8 cellular contexts compared by ENCODE assay signal in genomic region chr12:6953417-6954315, GRCh38. TPM values are rescaled to one million over a fixed set of nuclear protein-coding genes. Genes with fewer than 3 reads are reported as not detected.
DNase-seq lines count a peak whose midpoint lies in the region; ATAC-seq, FAIRE-seq and TF ChIP-seq lines count a peak whose summit lies in the region.

No MANE protein-coding gene starts in this region.

- H2AFZ ChIP-seq in H1 (ENCODE audit: low read length), result no peak overlapping the region

- H3K4me2 ChIP-seq in H1 (ENCODE audit: insufficient read depth in 1 of 2, low read depth in 2 of 2, low read length in 2 of 2), result no peak overlapping the region; a peak in 1 of 4 replicates

- BruUV-seq in A673 (replicated peaks; lab: Mats Ljungman, UMichigan), result no TSS peak

- H3K4ac ChIP-seq in H1 (replicated peaks; ENCODE audit: insufficient read length, low read depth, low read length), result peak overlapping the region; percentile 88

- no peak overlapping the region for H4K91ac ChIP-seq in H1 (replicated peaks; ENCODE audit: insufficient read length, low read length)

- peak; percentile 50 for ATAC-seq in GM19395 (IDR thresholded peaks at IDR 0.05; ENCODE audit: unreplicated experiment)
- ATAC-seq in HG03520 (IDR thresholded peaks at IDR 0.05; ENCODE audit: unreplicated experiment), result peak; percentile 33
- peak in 3 of 4 donors; percentile 33 to 65 (median 48) for ATAC-seq in pancreas
- peak; percentile 56 for ATAC-seq in aorta (ENCODE audit: low FRiP score)

- no peaks in the 10 kb centered on the region for H4K20me1 ChIP-seq in H1 (replicated peaks in 1 of 2; ENCODE audit: control insufficient read depth in 1 of 2, insufficient read depth in 2 of 2, low read length in 2 of 2)

- H3K27ac ChIP-seq in A673 (ENCODE audit: low read depth, low read length, poor library complexity, severe bottlenecking) (peak overlapping the region; percentile 82), H1 (ENCODE audit: low read depth, low read length) (no peak overlapping the region), pancreas (peak overlapping the region in 2 of 4 donors; percentile 47 to 52), aorta (ENCODE audit: low read depth in 1 of 2, low read length in 2 of 2) (no peak overlapping the region)

- no peak overlapping the region for H4K5ac ChIP-seq in H1 (ENCODE audit: insufficient read length, low read depth, low read length)

- H3K14ac ChIP-seq in H1 (ENCODE audit: insufficient read length), result no peak overlapping the region

- H3K36me3 ChIP-seq in A673 (ENCODE audit: insufficient read depth, low read length, poor library complexity, severe bottlenecking), result no peaks in the 10 kb centered on the region
- H3K36me3 ChIP-seq in H1 (ENCODE audit: control insufficient read depth in 2 of 4, insufficient read depth in 4 of 4, low read length in 3 of 4), result no peaks in the 10 kb centered on the region
- H3K36me3 ChIP-seq in pancreas, result no peaks in the 10 kb centered on the region
- H3K36me3 ChIP-seq in aorta (ENCODE audit: control insufficient read depth in 1 of 2, insufficient read depth in 2 of 2, low read length in 1 of 2), result no peaks in the 10 kb centered on the region

- peak overlapping the region; percentile 39; the same call in 1 of the 2 replicates for H2AK5ac ChIP-seq in H1 (ENCODE audit: low read depth, low read length)

- peaks cover 5% of the 10 kb centered on the region; the same call in 1 of the 2 replicates for H3K79me1 ChIP-seq in H1 (ENCODE audit: low read depth, low read length)

- TF ChIP-seq RAD21 in H1 (IDR thresholded peaks at IDR 0.05 in 1 of 2, conservative IDR thresholded peaks at IDR 0.05 in 1 of 2; ENCODE audit: low read depth in 2 of 2, low read length in 2 of 2), result no peak

- no peak overlapping the region for H3K56ac ChIP-seq in H1 (replicated peaks; ENCODE audit: insufficient read length, low read depth, low read length)

- TF ChIP-seq CTCF in A673 (conservative IDR thresholded peaks at IDR 0.05; ENCODE audit: low read depth, low read length), result no peak
- TF ChIP-seq CTCF in H1 (IDR thresholded peaks at IDR 0.05; ENCODE audit: control extremely low read depth in 1 of 3, insufficient read depth in 1 of 3, low read depth in 1 of 3, low read length in 3 of 3), result no peak
- TF ChIP-seq CTCF in pancreas (IDR thresholded peaks at IDR 0.05), result no peak

- DNase-seq in A673 (ENCODE audit: low spot score) (peak; percentile 75), H1 (ENCODE audit: low read depth in 1 of 2, low spot score in 2 of 2) (no peak), pancreas (peak in 4 of 6 donors; percentile 23 to 63 (median 46)), aorta (peak; percentile 86 to 87), NCI-H2029 treated with DMSO at 0.1 percent for 48 hours (lab: John Stamatoyannopoulos, UW) (no peak)
- peak; percentile 84 for DNase-seq in activated CD4-positive, alpha-beta T cell treated with anti-CD3 and anti-CD28 coated beads for 48 hours

- H3K18ac ChIP-seq in H1 (ENCODE audit: extremely low read depth, low read length), result peak overlapping the region; percentile 7; the same call in 1 of the 2 replicates

- no peak overlapping the region for H3K4me3 ChIP-seq in A673 (ENCODE audit: low read depth, low read length, poor library complexity, severe bottlenecking)
- H3K4me3 ChIP-seq in H1 (ENCODE audit: extremely low read depth in 1 of 4, insufficient read depth in 2 of 4, low read depth in 3 of 4, low read length in 4 of 4), result no peak overlapping the region
- peak overlapping the region in 1 of 4 donors; percentile 38 for H3K4me3 ChIP-seq in pancreas
- H3K4me3 ChIP-seq in aorta (ENCODE audit: low read length in 2 of 2), result no peak overlapping the region

- TF ChIP-seq EP300 in H1 (IDR thresholded peaks at IDR 0.05; ENCODE audit: borderline replicate concordance in 1 of 2, low read depth in 2 of 2, low read length in 2 of 2), result no peak

- no peak overlapping the region for H2BK12ac ChIP-seq in H1 (ENCODE audit: low read depth, low read length)

- FAIRE-seq in H1 (lab: Jason Lieb, UNC) (no peak), pancreas (lab: Jason Lieb, UNC) (no peak)

- H3K9me3 ChIP-seq in A673 (ENCODE audit: low read depth, low read length, poor library complexity, severe bottlenecking), result no peaks in the 10 kb centered on the region
- H3K9me3 ChIP-seq in H1 (ENCODE audit: insufficient read depth in 2 of 2, low read depth in 1 of 2, low read length in 1 of 2), result no peaks in the 10 kb centered on the region
- no peaks in the 10 kb centered on the region for H3K9me3 ChIP-seq in pancreas
- no peaks in the 10 kb centered on the region for H3K9me3 ChIP-seq in aorta (ENCODE audit: control insufficient read depth, low read length)

- H3K9ac ChIP-seq in H1 (replicated peaks in 1 of 4; ENCODE audit: extremely low read depth in 1 of 4, low read depth in 3 of 4, low read length in 3 of 4), result no peak overlapping the region

- H2BK20ac ChIP-seq in H1 (ENCODE audit: low read length), result no peak overlapping the region

- no peak overlapping the region for H3K23ac ChIP-seq in H1 (ENCODE audit: insufficient read length)

- POLR2A ChIA-PET in A673 (lab: Charles Lee; ENCODE audit: low non-redundant PET) (no interaction called here), H1 (lab: Charles Lee; ENCODE audit: partially characterized antibody) (interaction anchor here (2.8 to 44.0 kb wide), 4 partner anchors 9 to 32 kb away, joined by 21 to 1596 read pairs (median 1312); partner anchors contain the start of genes ATN1, C12orf57, EMG1 and ENO2)

- no peak overlapping the region for H2BK120ac ChIP-seq in H1 (replicated peaks; ENCODE audit: low read depth, low read length)

- H3K79me2 ChIP-seq in H1 (ENCODE audit: control insufficient read depth in 1 of 2, insufficient read depth in 2 of 2, low read length in 2 of 2), result no peaks in the 10 kb centered on the region

- H3K4me1 ChIP-seq in A673 (ENCODE audit: insufficient read depth, low read length, poor library complexity, severe bottlenecking) (peaks cover 13% of the 10 kb centered on the region), H1 (replicated peaks in 1 of 4; ENCODE audit: control insufficient read depth in 3 of 4, insufficient read depth in 4 of 4, low read length in 3 of 4) (peaks cover 0 to 14% (median 6%) of the 10 kb centered on the region in 4 experiments; a peak in 4 of 7 replicates), pancreas (peaks cover 0 to 3% (median 0%) of the 10 kb centered on the region in 3 donors), aorta (ENCODE audit: control insufficient read depth in 1 of 2, insufficient read depth in 2 of 2, low read length in 2 of 2) (no peaks in the 10 kb centered on the region)

- no peaks in the 10 kb centered on the region for H3K27me3 ChIP-seq in A673 (replicated peaks; ENCODE audit: insufficient read depth, low read depth, low read length, poor library complexity)
- H3K27me3 ChIP-seq in H1 (replicated peaks in 1 of 4; ENCODE audit: control insufficient read depth in 3 of 4, extremely low read depth in 1 of 4, insufficient read depth in 3 of 4, low read length in 3 of 4), result no peaks in the 10 kb centered on the region
- no peaks in the 10 kb centered on the region for H3K27me3 ChIP-seq in pancreas
- no peaks in the 10 kb centered on the region for H3K27me3 ChIP-seq in aorta (ENCODE audit: control insufficient read depth in 1 of 2, insufficient read depth in 2 of 2, low read length in 1 of 2)

- no peaks in the 10 kb centered on the region for H3K23me2 ChIP-seq in H1 (ENCODE audit: low read depth, low read length)

- no peak overlapping the region for H2BK5ac ChIP-seq in H1 (ENCODE audit: low read depth, low read length)

- CTCF ChIA-PET in A673 (lab: Charles Lee) (no interaction called here), H1 (lab: Charles Lee; ENCODE audit: partially characterized antibody) (interaction anchor here (0.7 to 2.9 kb wide), 8 partner anchors 8 to 101 kb away, joined by 3 to 35 read pairs (median 4); partner anchors contain the start of gene C12orf57)

- intact Hi-C loops in A673 (cut with micrococcal nuclease; ENCODE audit: unreplicated experiment), result no loop called here
- intact Hi-C loops in pancreas (cut with DNase I), result no loop called here
- intact Hi-C loops in aorta (cut with DNase I), result no loop called here

- 82% methylated on average over 18 of the region's 24 CpGs; no CpG with 5 or more reads in 1 of the 2 experiments for WGBS in H1 (ENCODE audit: extremely low coverage in 1 of 2, insufficient coverage in 1 of 2, insufficient read length in 1 of 2, insufficient replicate concordance in 2 of 2, low coverage in 1 of 2, low lambda C conversion rate in 2 of 2, missing lambda C conversion rate in 1 of 2), 2 experiments
- WGBS in pancreas, 2 donors, result 79 to 81% methylated on average over 24 of the region's 24 CpGs
- WGBS in aorta, 2 donors, result 56 to 60% methylated on average over 22 to 24 of the region's 24 CpGs

- H2BK15ac ChIP-seq in H1 (ENCODE audit: low read length), result no peak overlapping the region

- peak overlapping the region; percentile 28 for H4K8ac ChIP-seq in H1 (ENCODE audit: extremely low read depth, insufficient read depth, low read length)

- no peak for TF ChIP-seq POLR2A in H1 (IDR thresholded peaks at IDR 0.05; ENCODE audit: control extremely low read depth in 1 of 2, low read depth in 2 of 2, low read length in 2 of 2)

RNA-seq across cellular contexts. Expression of gene PTPN6, which starts 2.5 kb away (rescaled TPM):
- total RNA-seq in A673 (2021) (2.3 and 3.3 TPM in 2 replicates), pancreas (10 to 100 TPM; 13.3 to 37.9 (median 17.8) TPM), aorta (10 to 100 TPM; 29.8 to 42.3 TPM)
- 25.7 and 28.4 TPM in 2 replicates for total RNA-seq in H1 (2021; fragmentation: NEBNext Ultra II Directional; extraction: Animal tissue kit (Norgen Biotek cat#: 25700))
- polyA plus RNA-seq in H1 (2011; rRNA removed) (16.3 and 22.6 TPM in 2 replicates), pancreas (10 to 100 TPM; 48.7 to 53.1 TPM), aorta (10 to 100 TPM; 10.1 to 25.7 TPM)
- 21.3 TPM for polyA plus RNA-seq in H1 (2011; cell fraction: cytosol; rRNA removed)
- 32.9 TPM for polyA plus RNA-seq in H1 (2011; cell fraction: nucleus; rRNA removed)
- 34.9 to 37.3 TPM (median 36.6 TPM) in 4 replicates for polyA plus RNA-seq in H1 (2012, experiment 1 of 2)
- 28.9 TPM for polyA plus RNA-seq in H1 (2012, experiment 2 of 2)
- polyA plus RNA-seq in H1 (2013, experiment 1 of 2), result 23.2 TPM
- polyA plus RNA-seq in H1 (2013, experiment 2 of 2), result 25.8 TPM
- polyA minus RNA-seq in H1 (2011; rRNA and poly(A)+ RNA removed), result 12.4 and 24.5 TPM in 2 replicates
- 17.8 TPM for polyA minus RNA-seq in H1 (2011; cell fraction: cytosol; rRNA and poly(A)+ RNA removed)
- polyA minus RNA-seq in H1 (2011; cell fraction: nucleus; rRNA and poly(A)+ RNA removed), result 9.1 TPM

RNA-seq across cellular contexts. Expression of gene C12orf57, which starts 9.8 kb away (rescaled TPM):
- total RNA-seq in A673 (2021) (226 and 260 TPM in 2 replicates), pancreas (100 to 1,000 TPM in 2 of 6 donors, 10 to 100 TPM in 4; 86.8 to 154 (median 97.6) TPM), aorta (100 to 1,000 TPM; 197 to 233 TPM)
- total RNA-seq in H1 (2021; fragmentation: NEBNext Ultra II Directional; extraction: Animal tissue kit (Norgen Biotek cat#: 25700)), result 174 and 185 TPM in 2 replicates
- polyA plus RNA-seq in H1 (2011; rRNA removed) (993 and 1,124 TPM in 2 replicates), pancreas (100 to 1,000 TPM; 176 to 314 TPM), aorta (1,000 to 10,000 TPM in 1 of 2 donors, 100 to 1,000 TPM in 1; 849 to 1,017 TPM)
- 811 TPM for polyA plus RNA-seq in H1 (2011; cell fraction: cytosol; rRNA removed)
- 653 TPM for polyA plus RNA-seq in H1 (2011; cell fraction: nucleus; rRNA removed)
- 167 to 390 TPM (median 374 TPM) in 4 replicates for polyA plus RNA-seq in H1 (2012, experiment 1 of 2)
- 596 TPM for polyA plus RNA-seq in H1 (2012, experiment 2 of 2)
- 206 TPM for polyA plus RNA-seq in H1 (2013, experiment 1 of 2)
- polyA plus RNA-seq in H1 (2013, experiment 2 of 2), result 192 TPM
- polyA minus RNA-seq in H1 (2011; rRNA and poly(A)+ RNA removed), result 66.6 and 106 TPM in 2 replicates
- polyA minus RNA-seq in H1 (2011; cell fraction: cytosol; rRNA and poly(A)+ RNA removed), result 76.3 TPM
- 112 TPM for polyA minus RNA-seq in H1 (2011; cell fraction: nucleus; rRNA and poly(A)+ RNA removed)

RNA-seq across cellular contexts. Expression of gene RNU7-1, which starts 10.1 kb away (rescaled TPM):
- total RNA-seq in A673 (2021) (not detected in 2 replicates), pancreas (not detected), aorta (not detected)
- not detected in 2 replicates for total RNA-seq in H1 (2021; fragmentation: NEBNext Ultra II Directional; extraction: Animal tissue kit (Norgen Biotek cat#: 25700))
- polyA plus RNA-seq in H1 (2011; rRNA removed) (not detected in 2 replicates), pancreas (not detected), aorta (not detected)
- polyA plus RNA-seq in H1 (2011; cell fraction: cytosol; rRNA removed), result not detected
- not detected for polyA plus RNA-seq in H1 (2011; cell fraction: nucleus; rRNA removed)
- polyA plus RNA-seq in H1 (2012, experiment 1 of 2), result not detected in 4 replicates
- not detected for polyA plus RNA-seq in H1 (2012, experiment 2 of 2)
- not detected for polyA plus RNA-seq in H1 (2013, experiment 1 of 2)
- polyA plus RNA-seq in H1 (2013, experiment 2 of 2), result not detected
- polyA minus RNA-seq in H1 (2011; rRNA and poly(A)+ RNA removed), result not detected in 2 replicates
- polyA minus RNA-seq in H1 (2011; cell fraction: cytosol; rRNA and poly(A)+ RNA removed), result not detected
- polyA minus RNA-seq in H1 (2011; cell fraction: nucleus; rRNA and poly(A)+ RNA removed), result not detected

RNA-seq across cellular contexts. Expression of gene PHB2, which starts 16.8 kb away (rescaled TPM):
- total RNA-seq in A673 (2021) (340 and 351 TPM in 2 replicates), pancreas (100 to 1,000 TPM in 3 of 6 donors, 10 to 100 TPM in 3; 79.7 to 139 (median 101) TPM), aorta (100 to 1,000 TPM in 1 of 2 donors, 10 to 100 TPM in 1; 97.9 to 117 TPM)
- 360 and 368 TPM in 2 replicates for total RNA-seq in H1 (2021; fragmentation: NEBNext Ultra II Directional; extraction: Animal tissue kit (Norgen Biotek cat#: 25700))
- polyA plus RNA-seq in H1 (2011; rRNA removed) (579 and 626 TPM in 2 replicates), pancreas (10 to 100 TPM; 74.7 to 91.9 TPM), aorta (100 to 1,000 TPM; 105 to 139 TPM)
- polyA plus RNA-seq in H1 (2011; cell fraction: cytosol; rRNA removed), result 622 TPM
- polyA plus RNA-seq in H1 (2011; cell fraction: nucleus; rRNA removed), result 570 TPM
- 317 to 409 TPM (median 397 TPM) in 4 replicates for polyA plus RNA-seq in H1 (2012, experiment 1 of 2)
- 565 TPM for polyA plus RNA-seq in H1 (2012, experiment 2 of 2)
- polyA plus RNA-seq in H1 (2013, experiment 1 of 2), result 552 TPM
- polyA plus RNA-seq in H1 (2013, experiment 2 of 2), result 493 TPM
- polyA minus RNA-seq in H1 (2011; rRNA and poly(A)+ RNA removed), result 282 and 291 TPM in 2 replicates
- polyA minus RNA-seq in H1 (2011; cell fraction: cytosol; rRNA and poly(A)+ RNA removed), result 137 TPM
- polyA minus RNA-seq in H1 (2011; cell fraction: nucleus; rRNA and poly(A)+ RNA removed), result 195 TPM

RNA-seq across cellular contexts. Expression of gene EMG1, which starts 17.0 kb away (rescaled TPM):
- total RNA-seq in A673 (2021) (83.0 and 92.3 TPM in 2 replicates), pancreas (10 to 100 TPM in 5 of 6 donors, 1 to 10 TPM in 1; 8.9 to 20.2 (median 17.0) TPM), aorta (10 to 100 TPM; 30.2 to 31.6 TPM)
- total RNA-seq in H1 (2021; fragmentation: NEBNext Ultra II Directional; extraction: Animal tissue kit (Norgen Biotek cat#: 25700)), result 82.9 and 84.2 TPM in 2 replicates
- polyA plus RNA-seq in H1 (2011; rRNA removed) (54.3 and 64.3 TPM in 2 replicates), pancreas (10 to 100 TPM in 1 of 2 donors, 1 to 10 TPM in 1; 9.4 to 12.9 TPM), aorta (10 to 100 TPM; 15.4 to 24.4 TPM)
- polyA plus RNA-seq in H1 (2011; cell fraction: cytosol; rRNA removed), result 83.3 TPM
- polyA plus RNA-seq in H1 (2011; cell fraction: nucleus; rRNA removed), result 37.2 TPM
- polyA plus RNA-seq in H1 (2012, experiment 1 of 2), result 78.1 to 120 TPM (median 97.6 TPM) in 4 replicates
- 39.8 TPM for polyA plus RNA-seq in H1 (2012, experiment 2 of 2)
- 66.1 TPM for polyA plus RNA-seq in H1 (2013, experiment 1 of 2)
- 65.0 TPM for polyA plus RNA-seq in H1 (2013, experiment 2 of 2)
- polyA minus RNA-seq in H1 (2011; rRNA and poly(A)+ RNA removed), result 30.4 and 39.9 TPM in 2 replicates
- 23.6 TPM for polyA minus RNA-seq in H1 (2011; cell fraction: cytosol; rRNA and poly(A)+ RNA removed)
- 32.0 TPM for polyA minus RNA-seq in H1 (2011; cell fraction: nucleus; rRNA and poly(A)+ RNA removed)

Comparison
In these comparisons a context has a peak if more than half of its experiments do, and no peak if none do; other contexts are left out.
1. DNase-seq: peak in A673 (single experiment), activated CD4-positive, alpha-beta T cell treated with anti-CD3 and anti-CD28 coated beads for 48 hours (single experiment), pancreas (4 of 6) and aorta (2 of 2); none in H1 (0 of 2) and NCI-H2029 treated with DMSO at 0.1 percent for 48 hours (single experiment).
2. Peak in every context shown above with its lines, with median percentiles within 50 percentile points of each other: ATAC-seq.